In the genomic region with DNA sequence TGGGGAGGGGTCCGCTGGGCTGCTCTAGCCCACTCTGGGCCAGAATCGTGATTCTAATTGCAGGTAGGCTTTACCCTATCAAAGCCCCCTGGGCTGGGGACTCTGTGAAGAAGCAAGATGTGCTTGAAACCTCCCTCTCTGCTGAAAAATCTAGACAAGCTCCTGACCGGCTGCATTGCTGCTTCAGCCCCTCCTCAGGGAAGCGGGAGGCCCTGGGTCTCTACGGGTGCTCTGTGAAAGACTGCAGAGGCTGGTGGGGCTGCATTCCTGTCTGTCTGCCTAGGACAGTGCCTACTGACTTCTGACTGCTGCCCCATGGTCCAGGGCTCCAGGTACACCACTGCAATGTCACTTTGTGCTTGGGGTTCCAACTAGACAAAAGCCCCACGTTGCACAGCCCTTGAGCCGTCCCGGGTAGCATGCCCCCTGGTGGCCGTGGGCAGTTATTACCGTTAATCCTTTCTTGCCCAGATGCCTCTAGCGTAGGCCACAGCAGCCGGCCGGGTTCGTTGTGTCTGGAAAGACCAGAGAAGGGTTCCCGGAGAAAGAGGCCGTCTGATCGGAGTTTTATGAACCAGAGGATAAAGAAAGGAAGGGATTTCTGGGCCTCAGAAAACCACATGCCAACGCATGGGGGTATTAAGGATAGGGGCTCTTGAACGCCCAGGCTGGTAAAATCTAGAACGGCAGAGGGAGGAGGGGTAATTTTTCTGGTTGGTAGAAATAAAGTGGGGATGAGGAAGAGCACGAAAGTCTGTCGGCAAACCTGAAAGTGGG, we compare ENCODE assay signal across 1 cellular context.
TF ChIP-seq lines count a peak whose summit lies in the region.

No MANE protein-coding gene starts in this region.

TF ChIP-seq in K562, 482 proteins besides CTCF, POLR2A, EP300 and RAD21 (continued from another document):
- no peak for TF ChIP-seq SRSF7 (optimal IDR thresholded peaks at IDR 0.05; ENCODE audit: low read depth, low read length)
- no peak for TF ChIP-seq TEAD2 (tag; IDR thresholded peaks at IDR 0.05)
- no peak for TF ChIP-seq ETS2 (tag; IDR thresholded peaks at IDR 0.05; ENCODE audit: borderline replicate concordance, poor library complexity, severe bottlenecking)
- no peak for TF ChIP-seq MLX (CRISPR knock-in tag; conservative IDR thresholded peaks at IDR 0.05)
- no peak for TF ChIP-seq ATF4 (CRISPR knock-in tag; IDR thresholded peaks at IDR 0.05)
- TF ChIP-seq ZBTB17 (CRISPR knock-in tag; IDR thresholded peaks at IDR 0.05): no peak
- no peak for TF ChIP-seq RUNX1 (IDR thresholded peaks at IDR 0.05; ENCODE audit: low read depth)
- TF ChIP-seq KDM2B (CRISPR knock-in tag; IDR thresholded peaks at IDR 0.05): no peak
- TF ChIP-seq ZNF431 (CRISPR knock-in tag; IDR thresholded peaks at IDR 0.05): no peak
- no peak for TF ChIP-seq REST (CRISPR knock-in tag; IDR thresholded peaks at IDR 0.05; ENCODE audit: low read depth)
- no peak for TF ChIP-seq NR2C1 (IDR thresholded peaks at IDR 0.05)
- no peak for TF ChIP-seq NR2C1 (tag; IDR thresholded peaks at IDR 0.05)
- TF ChIP-seq SREBF1 (IDR thresholded peaks at IDR 0.05; ENCODE audit: borderline replicate concordance, low read depth, low read length): no peak
- TF ChIP-seq, protein P1, sequence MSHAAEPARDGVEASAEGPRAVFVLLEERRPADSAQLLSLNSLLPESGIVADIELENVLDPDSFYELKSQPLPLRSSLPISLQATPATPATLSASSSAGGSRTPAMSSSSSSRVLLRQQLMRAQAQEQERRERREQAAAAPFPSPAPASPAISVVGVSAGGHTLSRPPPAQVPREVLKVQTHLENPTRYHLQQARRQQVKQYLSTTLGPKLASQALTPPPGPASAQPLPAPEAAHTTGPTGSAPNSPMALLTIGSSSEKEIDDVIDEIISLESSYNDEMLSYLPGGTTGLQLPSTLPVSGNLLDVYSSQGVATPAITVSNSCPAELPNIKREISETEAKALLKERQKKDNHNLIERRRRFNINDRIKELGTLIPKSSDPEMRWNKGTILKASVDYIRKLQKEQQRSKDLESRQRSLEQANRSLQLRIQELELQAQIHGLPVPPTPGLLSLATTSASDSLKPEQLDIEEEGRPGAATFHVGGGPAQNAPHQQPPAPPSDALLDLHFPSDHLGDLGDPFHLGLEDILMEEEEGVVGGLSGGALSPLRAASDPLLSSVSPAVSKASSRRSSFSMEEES (CRISPR knock-in tag; IDR thresholded peaks at IDR 0.05): no peak
- TF ChIP-seq SMC3 (conservative IDR thresholded peaks at IDR 0.05; ENCODE audit: insufficient read depth, low read depth, low read length): peak; percentile 68
- TF ChIP-seq HCFC1 (IDR thresholded peaks at IDR 0.05; ENCODE audit: low read depth, low read length): no peak
- TF ChIP-seq FOXK1 (CRISPR knock-in tag; IDR thresholded peaks at IDR 0.05; ENCODE audit: borderline replicate concordance): 0 out of 2 replicates have a peak, but pooled peaks have one; percentile 43
- no peak for TF ChIP-seq SMARCC2 (IDR thresholded peaks at IDR 0.05; ENCODE audit: low read depth)
- no peak for TF ChIP-seq CBFB (CRISPR knock-in tag; IDR thresholded peaks at IDR 0.05)
- TF ChIP-seq ZFP1 (CRISPR knock-in tag; IDR thresholded peaks at IDR 0.05): no peak
- peak; percentile 59 for TF ChIP-seq ZNF121 (CRISPR knock-in tag; conservative IDR thresholded peaks at IDR 0.05)
- TF ChIP-seq THRB (CRISPR knock-in tag; conservative IDR thresholded peaks at IDR 0.05): no peak
- no peak for TF ChIP-seq ZNF589 (CRISPR knock-in tag; IDR thresholded peaks at IDR 0.05; ENCODE audit: low read depth)
- TF ChIP-seq, protein P2, sequence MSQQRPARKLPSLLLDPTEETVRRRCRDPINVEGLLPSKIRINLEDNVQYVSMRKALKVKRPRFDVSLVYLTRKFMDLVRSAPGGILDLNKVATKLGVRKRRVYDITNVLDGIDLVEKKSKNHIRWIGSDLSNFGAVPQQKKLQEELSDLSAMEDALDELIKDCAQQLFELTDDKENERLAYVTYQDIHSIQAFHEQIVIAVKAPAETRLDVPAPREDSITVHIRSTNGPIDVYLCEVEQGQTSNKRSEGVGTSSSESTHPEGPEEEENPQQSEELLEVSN (IDR thresholded peaks at IDR 0.05; ENCODE audit: borderline replicate concordance in 1 of 2, extremely low read depth in 1 of 2, insufficient read depth in 1 of 2, insufficient read length in 1 of 2, low read depth in 1 of 2, low read length in 1 of 2, poor library complexity in 1 of 2, severe bottlenecking in 1 of 2): no peak
- no peak for TF ChIP-seq RHOXF2B (CRISPR knock-in tag; conservative IDR thresholded peaks at IDR 0.05)
- TF ChIP-seq KAT2B (IDR thresholded peaks at IDR 0.05; ENCODE audit: low read depth, low read length): no peak
- TF ChIP-seq TAF1 (IDR thresholded peaks at IDR 0.05; ENCODE audit: control insufficient read depth, extremely low read depth, insufficient read depth, low read length, severe bottlenecking): no peak
- no peak for TF ChIP-seq HNRNPL (IDR thresholded peaks at IDR 0.05; ENCODE audit: low read depth, low read length)
- no peak for TF ChIP-seq RCOR1 (IDR thresholded peaks at IDR 0.05; ENCODE audit: borderline replicate concordance in 1 of 2, low read depth in 2 of 2, low read length in 2 of 2)
- no peak for TF ChIP-seq HMG20B (CRISPR knock-in tag; IDR thresholded peaks at IDR 0.05)
- no peak for TF ChIP-seq CSDE1 (IDR thresholded peaks at IDR 0.05)
- TF ChIP-seq FOXK2 (conservative IDR thresholded peaks at IDR 0.05 in 1 of 2, IDR thresholded peaks at IDR 0.05 in 1 of 2; ENCODE audit: low read depth in 2 of 2): no peak
- TF ChIP-seq, protein P3, sequence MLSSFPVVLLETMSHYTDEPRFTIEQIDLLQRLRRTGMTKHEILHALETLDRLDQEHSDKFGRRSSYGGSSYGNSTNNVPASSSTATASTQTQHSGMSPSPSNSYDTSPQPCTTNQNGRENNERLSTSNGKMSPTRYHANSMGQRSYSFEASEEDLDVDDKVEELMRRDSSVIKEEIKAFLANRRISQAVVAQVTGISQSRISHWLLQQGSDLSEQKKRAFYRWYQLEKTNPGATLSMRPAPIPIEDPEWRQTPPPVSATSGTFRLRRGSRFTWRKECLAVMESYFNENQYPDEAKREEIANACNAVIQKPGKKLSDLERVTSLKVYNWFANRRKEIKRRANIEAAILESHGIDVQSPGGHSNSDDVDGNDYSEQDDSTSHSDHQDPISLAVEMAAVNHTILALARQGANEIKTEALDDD (IDR thresholded peaks at IDR 0.05): no peak
- TF ChIP-seq ZBED1 (IDR thresholded peaks at IDR 0.05): no peak
- no peak for TF ChIP-seq COPS2 (conservative IDR thresholded peaks at IDR 0.05)
- TF ChIP-seq ZNF398 (CRISPR knock-in tag; IDR thresholded peaks at IDR 0.05): no peak
- TF ChIP-seq E2F3 (CRISPR knock-in tag; IDR thresholded peaks at IDR 0.05): no peak
- TF ChIP-seq MIER1 (IDR thresholded peaks at IDR 0.05; ENCODE audit: low read depth): no peak
- TF ChIP-seq CTCFL (IDR thresholded peaks at IDR 0.05; ENCODE audit: borderline replicate concordance, insufficient read depth, low read depth, low read length, poor library complexity, severe bottlenecking): peak; percentile 15
